Comparison of ENCODE assay signal across 35 cellular contexts in genomic region chr1:163885510-163885909, GRCh38.
"Had no signal": no experiment of that assay in that cellular context is flagged by ENCODE, and none has a peak within 500 bp of the region (broad histone marks: within the 10 kb centered on the region; RNA-seq: fewer than 3 reads in every experiment).

No MANE protein-coding gene starts in this region.

- H3K27me3 ChIP-seq: adrenal gland, body of pancreas, brain microvascular endothelial cell, breast epithelium, cardiac muscle cell had no signal

- H3K9me3 Mint-ChIP-seq: activated CD4-positive, alpha-beta T cell treated with anti-CD3 and anti-CD28 coated beads, Interleukin-2, amount 10 ng/mL, durations not matched to agents 7 days and 5 days; activated T-helper 2 cell treated with anti-CD3 and anti-CD28 coated beads, Interferon-gamma antibody, Interleukin-2, Interleukin-4, amounts not matched to agents 10 μg/mL and 5 μg/mL and 100 μg/mL, durations not matched to agents 14 hours and 24 hours and 36 hours; T-helper 1 cell treated with Interleukin-12 subunit alpha and Interleukin-12 subunit beta and Interleukin-4 antibody, amounts not matched to agents 30 μg/mL and 1 μg/mL, for 36 hours had no signal

- H3K4me3 Mint-ChIP-seq: activated CD4-positive, alpha-beta memory T cell treated with anti-CD3 and anti-CD28 coated beads, Interleukin-2, amount 10 ng/mL, durations not matched to agents 7 days and 5 days; activated CD4-positive, alpha-beta T cell treated with anti-CD3 and anti-CD28 coated beads for 36 hours; activated CD4-positive, alpha-beta T cell treated with anti-CD3 and anti-CD28 coated beads, Interleukin-2, amount 10 ng/mL, durations not matched to agents 7 days and 5 days; activated CD8-positive, alpha-beta memory T cell treated with anti-CD3 and anti-CD28 coated beads, Interleukin-2, amount 10 ng/mL, durations not matched to agents 7 days and 5 days; activated CD8-positive, alpha-beta T cell treated with anti-CD3 and anti-CD28 coated beads, Interleukin-2, amount 10 ng/mL, durations not matched to agents 7 days and 5 days; activated naive CD4-positive, alpha-beta T cell treated with anti-CD3 and anti-CD28 coated beads, Interleukin-2, amount 10 ng/mL, durations not matched to agents 7 days and 5 days; activated naive CD8-positive, alpha-beta T cell treated with anti-CD3 and anti-CD28 coated beads for 36 hours; activated T-cell treated with anti-CD3 and anti-CD28 coated beads, Interleukin-2, amount 50 U/mL, for 24 hours; central memory CD8-positive, alpha-beta T cell; T-helper 1 cell treated with Interleukin-12 subunit alpha and Interleukin-12 subunit beta and Interleukin-4 antibody, amounts not matched to agents 30 μg/mL and 1 μg/mL, for 36 hours; T-helper 2 cell treated with Interferon-gamma antibody and Interleukin-4, amounts not matched to agents 5 μg/mL and 100 μg/mL, for 36 hours had no signal

- H3K9me3 ChIP-seq: adrenal gland, body of pancreas, breast epithelium had no signal

- H3K4me3 ChIP-seq: adrenal gland, body of pancreas, breast epithelium, cardiac muscle cell had no signal

- H3K27me3 Mint-ChIP-seq: activated CD4-positive, alpha-beta memory T cell treated with anti-CD3 and anti-CD28 coated beads, Interleukin-2, amount 10 ng/mL, durations not matched to agents 7 days and 5 days; activated CD4-positive, alpha-beta T cell treated with anti-CD3 and anti-CD28 coated beads for 36 hours; activated CD4-positive, alpha-beta T cell treated with anti-CD3 and anti-CD28 coated beads, Interleukin-2, amount 10 ng/mL, durations not matched to agents 7 days and 5 days; activated CD8-positive, alpha-beta memory T cell treated with anti-CD3 and anti-CD28 coated beads, Interleukin-2, amount 10 ng/mL, durations not matched to agents 7 days and 5 days; activated naive CD4-positive, alpha-beta T cell treated with anti-CD3 and anti-CD28 coated beads, Interleukin-2, amount 10 ng/mL, durations not matched to agents 7 days and 5 days; activated naive CD8-positive, alpha-beta T cell treated with anti-CD3 and anti-CD28 coated beads for 36 hours; activated T-cell treated with anti-CD3 and anti-CD28 coated beads, Interleukin-2, amount 50 U/mL, for 24 hours; central memory CD8-positive, alpha-beta T cell had no signal

- H3K4me1 ChIP-seq: adrenal gland, body of pancreas, breast epithelium had no signal

- H3K4me1 Mint-ChIP-seq: activated CD4-positive, alpha-beta memory T cell treated with anti-CD3 and anti-CD28 coated beads, Interleukin-2, amount 10 ng/mL, durations not matched to agents 7 days and 5 days; activated CD4-positive, alpha-beta T cell treated with anti-CD3 and anti-CD28 coated beads for 36 hours; activated CD4-positive, alpha-beta T cell treated with anti-CD3 and anti-CD28 coated beads, Interleukin-2, amount 10 ng/mL, durations not matched to agents 7 days and 5 days; activated CD8-positive, alpha-beta memory T cell treated with anti-CD3 and anti-CD28 coated beads, Interleukin-2, amount 10 ng/mL, durations not matched to agents 7 days and 5 days; activated naive CD4-positive, alpha-beta T cell treated with anti-CD3 and anti-CD28 coated beads, Interleukin-2, amount 10 ng/mL, durations not matched to agents 7 days and 5 days; activated naive CD8-positive, alpha-beta T cell treated with anti-CD3 and anti-CD28 coated beads for 36 hours; central memory CD8-positive, alpha-beta T cell had no signal

- H3K27ac Mint-ChIP-seq: activated CD4-positive, alpha-beta memory T cell treated with anti-CD3 and anti-CD28 coated beads, Interleukin-2, amount 10 ng/mL, durations not matched to agents 7 days and 5 days; activated CD4-positive, alpha-beta T cell treated with anti-CD3 and anti-CD28 coated beads for 36 hours; activated CD4-positive, alpha-beta T cell treated with anti-CD3 and anti-CD28 coated beads, Interleukin-2, amount 10 ng/mL, durations not matched to agents 7 days and 5 days; activated CD8-positive, alpha-beta memory T cell treated with anti-CD3 and anti-CD28 coated beads, Interleukin-2, amount 10 ng/mL, durations not matched to agents 7 days and 5 days; activated CD8-positive, alpha-beta T cell treated with anti-CD3 and anti-CD28 coated beads, Interleukin-2, amount 10 ng/mL, durations not matched to agents 7 days and 5 days; activated naive CD4-positive, alpha-beta T cell treated with anti-CD3 and anti-CD28 coated beads, Interleukin-2, amount 10 ng/mL, durations not matched to agents 7 days and 5 days; activated naive CD4-positive, alpha-beta T cell treated with anti-CD3 and anti-CD28 coated beads, Interleukin-2, amount 50 U/mL, for 72 hours; activated naive CD8-positive, alpha-beta T cell treated with anti-CD3 and anti-CD28 coated beads for 36 hours; activated T-cell treated with anti-CD3 and anti-CD28 coated beads, Interleukin-2, amount 50 U/mL, for 24 hours; activated T-helper 2 cell treated with anti-CD3 and anti-CD28 coated beads, Interferon-gamma antibody, Interleukin-2, Interleukin-4, amounts not matched to agents 10 μg/mL and 5 μg/mL and 100 μg/mL, durations not matched to agents 14 hours and 24 hours and 36 hours; T-helper 1 cell treated with Interleukin-12 subunit alpha and Interleukin-12 subunit beta and Interleukin-4 antibody, amounts not matched to agents 30 μg/mL and 1 μg/mL, for 36 hours; T-helper 2 cell treated with Interferon-gamma antibody and Interleukin-4, amounts not matched to agents 5 μg/mL and 100 μg/mL, for 36 hours had no signal

- H3K27ac ChIP-seq: adrenal gland, body of pancreas, brain microvascular endothelial cell, breast epithelium, cardiac muscle cell had no signal

- ATAC-seq: activated CD4-positive, alpha-beta T cell treated with anti-CD3 and anti-CD28 coated beads for 36 hours; activated CD4-positive, CD25-positive, alpha-beta regulatory T cell treated with anti-CD3 and anti-CD28 coated beads, Interleukin-2, amount 50 U/mL, for 24 hours; activated CD8-positive, alpha-beta memory T cell treated with anti-CD3 and anti-CD28 coated beads, Interleukin-2, amount 10 ng/mL, durations not matched to agents 7 days and 5 days; activated CD8-positive, alpha-beta T cell treated with anti-CD3 and anti-CD28 coated beads, Interleukin-2, amount 10 ng/mL, durations not matched to agents 7 days and 5 days; activated naive CD4-positive, alpha-beta T cell treated with anti-CD3 and anti-CD28 coated beads, Interleukin-2, amount 50 U/mL, for 72 hours; body of pancreas had no signal

- DNase-seq: activated CD4-positive, alpha-beta memory T cell treated with anti-CD3 and anti-CD28 coated beads, Interleukin-2, amount 10 ng/mL, durations not matched to agents 7 days and 5 days; activated CD4-positive, alpha-beta T cell treated with anti-CD3 and anti-CD28 coated beads for 1 hour; activated CD4-positive, alpha-beta T cell treated with anti-CD3 and anti-CD28 coated beads for 36 hours; activated CD4-positive, alpha-beta T cell treated with anti-CD3 and anti-CD28 coated beads for 48 hours; activated CD4-positive, alpha-beta T cell treated with anti-CD3 and anti-CD28 coated beads, Interleukin-2, amount 10 ng/mL, durations not matched to agents 7 days and 5 days; activated CD4-positive, CD25-positive, alpha-beta regulatory T cell; activated CD8-positive, alpha-beta memory T cell treated with anti-CD3 and anti-CD28 coated beads for 24 hours; activated CD8-positive, alpha-beta memory T cell treated with anti-CD3 and anti-CD28 coated beads, Interleukin-2, amount 10 ng/mL, durations not matched to agents 7 days and 5 days; activated CD8-positive, alpha-beta memory T cell treated with anti-CD3 and anti-CD28 coated beads, Interleukin-2, amount 50 U/mL, for 48 hours; activated CD8-positive, alpha-beta T cell treated with anti-CD3 and anti-CD28 coated beads, Interleukin-2, amount 10 ng/mL, durations not matched to agents 7 days and 5 days; activated effector memory CD4-positive, alpha-beta T cell treated with Interleukin-2 at 50 U/mL for 16 hours; activated gamma-delta T cell; activated naive CD4-positive, alpha-beta T cell treated with anti-CD3 and anti-CD28 coated beads, Interleukin-2, amount 10 ng/mL, durations not matched to agents 7 days and 5 days; activated naive CD4-positive, alpha-beta T cell treated with Interleukin-2 at 50 U/mL for 16 hours; activated naive CD8-positive, alpha-beta T cell treated with anti-CD3 and anti-CD28 coated beads for 36 hours; activated T-cell treated with anti-CD3 and anti-CD28 coated beads, Interleukin-2, amount 50 U/mL, for 24 hours; activated T-cell treated with anti-CD3 and anti-CD28 coated beads, Interleukin-2, amount 50 U/mL, for 48 hours; adrenal gland; amniotic stem cell; aorta; body of pancreas; brain microvascular endothelial cell; caudate nucleus; cerebellar nuclear complex; T-helper 1 cell; T-helper 2 cell; T-helper 9 cell had no signal

- H3K36me3 ChIP-seq: adrenal gland, brain microvascular endothelial cell, breast epithelium, cardiac muscle cell had no signal

- H3K36me3 Mint-ChIP-seq: activated CD8-positive, alpha-beta memory T cell treated with anti-CD3 and anti-CD28 coated beads, Interleukin-2, amount 10 ng/mL, durations not matched to agents 7 days and 5 days; activated naive CD4-positive, alpha-beta T cell treated with anti-CD3 and anti-CD28 coated beads, Interleukin-2, amount 10 ng/mL, durations not matched to agents 7 days and 5 days; activated naive CD4-positive, alpha-beta T cell treated with anti-CD3 and anti-CD28 coated beads, Interleukin-2, amount 50 U/mL, for 72 hours; activated naive CD8-positive, alpha-beta T cell treated with anti-CD3 and anti-CD28 coated beads for 36 hours had no signal
